In genomic region chr10:48255722-48256121, GRCh38 we compare ENCODE assay signal across 20 cellular contexts. TPM values are rescaled to one million over a fixed set of nuclear protein-coding genes. Genes with fewer than 3 reads are reported as not detected.
DNase-seq lines count a peak whose midpoint lies in the region; ATAC-seq, FAIRE-seq and TF ChIP-seq lines count a peak whose summit lies in the region.
"Had no signal": no experiment of that assay in that cellular context is flagged by ENCODE, and none has a peak within 500 bp of the region (broad histone marks: within the 10 kb centered on the region; RNA-seq: fewer than 3 reads in every experiment).

No MANE protein-coding gene starts in this region.

- H3K9ac ChIP-seq in neuronal stem cell (ENCODE audit: low read depth, low read length, poor library complexity) (no peak overlapping the region), kidney (ENCODE audit: low read length in 2 of 2) (no peak overlapping the region)
- H3K9ac ChIP-seq: KMS-11 had no signal

- intact Hi-C loops in left cardiac atrium (cut with DNase I) (no loop called here), kidney (cut with DNase I) (no loop called here)

- H3K27ac ChIP-seq in right atrium auricular region: no peak overlapping the region
- H3K27ac ChIP-seq in neuronal stem cell (replicated peaks; ENCODE audit: low read length): no peak overlapping the region
- H3K27ac ChIP-seq in kidney (ENCODE audit: low read depth in 2 of 2, low read length in 2 of 2): peak overlapping the region in 1 of 2 donors; percentile 33
- H3K27ac ChIP-seq: A549, KMS-11 had no signal

- no peaks in the 10 kb centered on the region for H3K9me3 ChIP-seq in right atrium auricular region
- H3K9me3 ChIP-seq in neuronal stem cell (replicated peaks in 1 of 2; ENCODE audit: control insufficient read depth in 2 of 2, insufficient read depth in 1 of 2, low read depth in 1 of 2, low read length in 2 of 2): peaks cover 0 to 4% of the 10 kb centered on the region in 2 donors
- no peaks in the 10 kb centered on the region for H3K9me3 ChIP-seq in kidney (ENCODE audit: control insufficient read depth in 1 of 2, low read length in 2 of 2)
- H3K9me3 ChIP-seq: BE2C had no signal

- peaks cover 0 to 19% of the 10 kb centered on the region in 2 donors for H3K4me1 ChIP-seq in right atrium auricular region
- peaks cover 5 to 11% of the 10 kb centered on the region in 2 donors for H3K4me1 ChIP-seq in neuronal stem cell (ENCODE audit: control insufficient read depth in 2 of 2, insufficient read depth in 1 of 2, low read depth in 1 of 2, low read length in 2 of 2)
- H3K4me1 ChIP-seq in kidney (ENCODE audit: control insufficient read depth in 1 of 2, insufficient read depth in 1 of 2, low read depth in 1 of 2, low read length in 2 of 2): peaks cover 18 to 21% of the 10 kb centered on the region in 2 donors
- H3K4me1 ChIP-seq: A549, BE2C had no signal

- H2BK15ac ChIP-seq in neuronal stem cell (ENCODE audit: low read length): no peak overlapping the region

- H3K9me3 Mint-ChIP-seq in brain: peaks cover 0 to 12% (median 0%) of the 10 kb centered on the region in 5 experiments

- H2AK5ac ChIP-seq in neuronal stem cell (ENCODE audit: low read depth, low read length): no peak overlapping the region

- no peaks in the 10 kb centered on the region for H3K79me1 ChIP-seq in neuronal stem cell (ENCODE audit: low read depth, low read length)

- no peak overlapping the region for H3K4ac ChIP-seq in neuronal stem cell (ENCODE audit: low read length)

- H3K14ac ChIP-seq in neuronal stem cell (ENCODE audit: low read length): no peak overlapping the region

- H3K36me3 Mint-ChIP-seq in brain: no peaks in the 10 kb centered on the region

- H3K4me2 ChIP-seq in neuronal stem cell (ENCODE audit: insufficient read depth, low read length, poor library complexity, severe bottlenecking): no peak overlapping the region
- H3K4me2 ChIP-seq: A549, KMS-11 had no signal

- no peak overlapping the region for H3K23ac ChIP-seq in neuronal stem cell (ENCODE audit: low read depth, low read length, poor library complexity)

- H2AFZ ChIP-seq in neuronal stem cell (ENCODE audit: low read length): no peak overlapping the region

- WGBS in neuronal stem cell (ENCODE audit: extremely low coverage in 2 of 2, insufficient read length in 2 of 2, insufficient replicate concordance in 1 of 2), 2 donors: no CpG with 5 or more reads among the region's 6 CpGs

- FAIRE-seq in kidney (lab: Jason Lieb, UNC): no peak
- FAIRE-seq: A549, GM12891, GM18507 had no signal

- H2BK120ac ChIP-seq in neuronal stem cell (ENCODE audit: low read depth, low read length): no peak overlapping the region

- H3K27me3 ChIP-seq in right atrium auricular region (no peaks in the 10 kb centered on the region), neuronal stem cell (ENCODE audit: control insufficient read depth in 3 of 3, insufficient read depth in 3 of 3, low read depth in 1 of 3, low read length in 3 of 3) (peaks cover 0 to 3% (median 0%) of the 10 kb centered on the region in 3 experiments)
- H3K27me3 ChIP-seq: BE2C had no signal

- H3K18ac ChIP-seq in neuronal stem cell (ENCODE audit: low read length): peak overlapping the region; percentile 23

- ATAC-seq in left cardiac atrium (no peak), HG03457 (IDR thresholded peaks at IDR 0.05; ENCODE audit: unreplicated experiment) (no peak), GM19397 (IDR thresholded peaks at IDR 0.05; ENCODE audit: unreplicated experiment) (no peak)
- ATAC-seq: A549, Panc1 had no signal

- H3K4me1 Mint-ChIP-seq in brain: peaks cover 43% of the 10 kb centered on the region

- no peak overlapping the region for H2BK12ac ChIP-seq in neuronal stem cell (ENCODE audit: low read length)

- H3K4me3 Mint-ChIP-seq in brain: no peak overlapping the region

- no peak overlapping the region for H4K8ac ChIP-seq in neuronal stem cell (ENCODE audit: low read depth, low read length)

- H3K27me3 Mint-ChIP-seq in brain: peaks cover 4% of the 10 kb centered on the region

- DNase-seq in right atrium auricular region (ENCODE audit: low spot score) (peak; percentile 38), left cardiac atrium (no peak), neuronal stem cell (ENCODE audit: low spot score) (no peak), iPS-NIHi7 (ENCODE audit: extremely low spot score) (no peak), kidney (no peak)
- DNase-seq: BE2C, IMR-90, NCI-H1436 treated with DMSO at 0.1 percent for 48 hours, NCI-H2029, NCI-H2227 treated with DMSO at 0.1 percent for 48 hours, NCI-H510A had no signal

- H3K36me3 ChIP-seq in right atrium auricular region (no peaks in the 10 kb centered on the region), neuronal stem cell (replicated peaks in 1 of 2; ENCODE audit: control insufficient read depth in 2 of 2, insufficient read depth in 2 of 2, low read length in 2 of 2) (no peaks in the 10 kb centered on the region), kidney (ENCODE audit: control insufficient read depth in 1 of 2, insufficient read depth in 2 of 2, low read length in 2 of 2) (no peaks in the 10 kb centered on the region)
- H3K36me3 ChIP-seq: BE2C had no signal

- no peak overlapping the region for H2BK5ac ChIP-seq in neuronal stem cell (ENCODE audit: low read length)

- H3K4me3 ChIP-seq in right atrium auricular region (no peak overlapping the region), neuronal stem cell (ENCODE audit: low read length in 2 of 2) (no peak overlapping the region), kidney (ENCODE audit: low read length in 2 of 2) (no peak overlapping the region)
- H3K4me3 ChIP-seq: A549 had no signal

- no peak overlapping the region for H4K91ac ChIP-seq in neuronal stem cell (ENCODE audit: low read depth, low read length, poor library complexity)

- TF ChIP-seq CTCF in right atrium auricular region (IDR thresholded peaks at IDR 0.05) (no peak), brain (conservative IDR thresholded peaks at IDR 0.05) (no peak), kidney (IDR thresholded peaks at IDR 0.05; ENCODE audit: borderline replicate concordance, extremely low read depth, insufficient read depth) (no peak)

- peak overlapping the region in 3 of 5 experiments; percentile 16 to 76 (median 54) for H3K27ac Mint-ChIP-seq in brain

RNA-seq across cellular contexts. Expression of gene FRMPD2, which starts 18.8 kb away (rescaled TPM):
- total RNA-seq in right atrium auricular region (1 to 10 TPM; 1.2 to 7.5 TPM), left cardiac atrium (1 to 10 TPM; 6.0 to 7.7 TPM), kidney (0.47 TPM)
- polyA plus RNA-seq in brain (ENCODE audit: insufficient read depth, low read depth, low replicate concordance) (1.3 TPM), kidney (ENCODE audit: insufficient read depth, low read depth, low replicate concordance) (0.34 TPM)
- polyA plus RNA-seq in neuronal stem cell (2013, experiment 1 of 2): 0.07 TPM
- 0.10 TPM for polyA plus RNA-seq in neuronal stem cell (2013, experiment 2 of 2)
- total RNA-seq: H4 had no signal
- polyA plus RNA-seq: IMR-90 had no signal

RNA-seq across cellular contexts. Expression of gene MAPK8, which starts 50.8 kb away (rescaled TPM):
- 10 to 100 TPM; 22.3 to 26.5 TPM for total RNA-seq in right atrium auricular region
- 10 to 100 TPM; 28.1 to 29.5 TPM for total RNA-seq in left cardiac atrium
- polyA plus RNA-seq in brain (ENCODE audit: insufficient read depth, low read depth, low replicate concordance): 51.9 TPM
- polyA plus RNA-seq in neuronal stem cell (2013, experiment 1 of 2): 48.9 TPM
- 49.3 TPM for polyA plus RNA-seq in neuronal stem cell (2013, experiment 2 of 2)
- 36.7 TPM for total RNA-seq in kidney
- 17.0 TPM for polyA plus RNA-seq in kidney (ENCODE audit: insufficient read depth, low read depth, low replicate concordance)
